In genomic region chr7:150828384-150828783, GRCh38 we compare ENCODE assay signal across 24 cellular contexts. TPM values are rescaled to one million over a fixed set of nuclear protein-coding genes. Genes with fewer than 3 reads are reported as not detected.
"Had no signal": no experiment of that assay in that cellular context is flagged by ENCODE, and none has a peak within 500 bp of the region (broad histone marks: within the 10 kb centered on the region; RNA-seq: fewer than 3 reads in every experiment).

No MANE protein-coding gene starts in this region.

- H3K9me3 ChIP-seq: heart left ventricle, neutrophil, stomach, thoracic aorta, transverse colon had no signal

- H3K27ac Mint-ChIP-seq: naive thymus-derived CD4-positive, alpha-beta T cell had no signal

- H3K4me3 Mint-ChIP-seq: naive thymus-derived CD4-positive, alpha-beta T cell had no signal

- DNase-seq: cortex of kidney; dorsolateral prefrontal cortex; effector CD8-positive, alpha-beta T cell; heart left ventricle; hypothalamus; kidney glomerular epithelial cell; naive thymus-derived CD4-positive, alpha-beta T cell; stimulated activated CD4-positive, alpha-beta T cell treated with anti-CD3 and anti-CD28 coated beads, Interleukin-12 subunit alpha, Interleukin-12 subunit beta, amount 100 ng/mL, for 4 hours; stimulated activated naive CD4-positive, alpha-beta T cell; stomach; substantia nigra; transverse colon had no signal

- H3K27ac ChIP-seq: dorsolateral prefrontal cortex, heart left ventricle, neutrophil, stomach, thoracic aorta, transverse colon had no signal

- H3K9me3 Mint-ChIP-seq: naive thymus-derived CD4-positive, alpha-beta T cell had no signal

- H3K36me3 ChIP-seq: heart left ventricle, neutrophil, stomach, thoracic aorta, transverse colon had no signal

- H3K36me3 Mint-ChIP-seq: naive thymus-derived CD4-positive, alpha-beta T cell had no signal

- ATAC-seq: heart left ventricle; naive thymus-derived CD4-positive, alpha-beta T cell; sciatic nerve had no signal

- H3K4me3 ChIP-seq: dorsolateral prefrontal cortex, heart left ventricle, stomach, thoracic aorta, transverse colon had no signal

- H3K27me3 ChIP-seq: heart left ventricle, transverse colon had no signal

- H3K4me1 Mint-ChIP-seq: naive thymus-derived CD4-positive, alpha-beta T cell had no signal

- FAIRE-seq: frontal cortex, islet of Langerhans had no signal

RNA-seq across cellular contexts. Expression of gene AOC1, which starts 23.9 kb away (rescaled TPM):
- total RNA-seq: fibroblast of lung, frontal cortex, glomerular endothelial cell, lung microvascular endothelial cell, osteoblast, pulmonary artery endothelial cell, sciatic nerve, thoracic aorta had no signal
- polyA plus RNA-seq: fibroblast of lung; naive thymus-derived CD4-positive, alpha-beta T cell; neural cell; urinary bladder had no signal

RNA-seq across cellular contexts. Expression of gene TMEM176A, which starts 27.8 kb away (rescaled TPM):
- total RNA-seq: glomerular endothelial cell, lung microvascular endothelial cell, osteoblast, pulmonary artery endothelial cell had no signal
- polyA plus RNA-seq: neural cell had no signal

RNA-seq across cellular contexts. Expression of gene TMEM176B, which starts 28.2 kb away (rescaled TPM):
- total RNA-seq: glomerular endothelial cell, lung microvascular endothelial cell, pulmonary artery endothelial cell had no signal
